In the genomic region with DNA sequence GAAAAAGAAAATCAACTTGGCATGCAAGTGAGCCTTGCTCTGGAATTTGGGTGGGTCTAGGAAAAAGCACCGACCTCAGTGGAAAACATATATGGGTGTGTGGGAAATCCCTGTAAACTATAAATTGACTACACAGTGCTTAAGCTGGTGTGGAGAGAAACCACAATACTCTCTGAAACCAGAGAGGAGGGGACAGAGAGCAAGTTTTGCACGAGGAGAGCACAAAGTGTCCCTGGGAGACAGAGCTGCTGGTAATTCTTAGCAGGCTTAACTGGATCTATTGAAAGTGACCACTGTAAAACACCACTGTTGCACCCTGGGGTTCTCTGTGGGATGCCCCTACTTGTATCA, we compare ENCODE assay signal across 14 cellular contexts. TPM values are rescaled to one million over a fixed set of nuclear protein-coding genes. Genes with fewer than 3 reads are reported as not detected.
DNase-seq lines count a peak whose midpoint lies in the region; ATAC-seq, FAIRE-seq and TF ChIP-seq lines count a peak whose summit lies in the region.
"Had no signal": no experiment of that assay in that cellular context is flagged by ENCODE, and none has a peak within 500 bp of the region (broad histone marks: within the 10 kb centered on the region; RNA-seq: fewer than 3 reads in every experiment).

No MANE protein-coding gene starts in this region.

- ATAC-seq in GM18520 (IDR thresholded peaks at IDR 0.05; ENCODE audit: unreplicated experiment) (peak; percentile 68), GM21526 (IDR thresholded peaks at IDR 0.05; ENCODE audit: low FRiP score, unreplicated experiment) (peak; percentile 58), HG03342 (IDR thresholded peaks at IDR 0.05; ENCODE audit: unreplicated experiment) (peak; percentile 74)
- ATAC-seq: HCT116, left ventricle myocardium superior had no signal

- H3K9ac ChIP-seq in kidney (ENCODE audit: low read length in 2 of 2), result no peak overlapping the region

- intact Hi-C loops in kidney (cut with DNase I), result no loop called here
- intact Hi-C loops in posterior vena cava (cut with DNase I), result no loop called here

- in situ Hi-C loops in brain microvascular endothelial cell (cut with HindIII; ENCODE audit: low pct_ligation_motif_present, low sequenced_read_pairs), result no loop called here

- DNase-seq in kidney (no peak), Peyer's patch (no peak), posterior vena cava (ENCODE audit: low spot score) (no peak), brain microvascular endothelial cell (no peak), kidney glomerular epithelial cell (lab: John Stamatoyannopoulos, UW) (no peak)
- DNase-seq: left ventricle myocardium superior, NCI-H146, spleen had no signal

- TF ChIP-seq CTCF in kidney (IDR thresholded peaks at IDR 0.05; ENCODE audit: borderline replicate concordance, extremely low read depth, insufficient read depth) (no peak), Peyer's patch (IDR thresholded peaks at IDR 0.05) (no peak), brain microvascular endothelial cell (IDR thresholded peaks at IDR 0.05; ENCODE audit: low read depth, low read length, missing control alignments) (no peak)

- FAIRE-seq in kidney (lab: Jason Lieb, UNC), result no peak
- FAIRE-seq: D721Med had no signal

- H3K9me3 ChIP-seq in kidney (ENCODE audit: control insufficient read depth in 1 of 2, low read length in 2 of 2), result no peaks in the 10 kb centered on the region
- no peaks in the 10 kb centered on the region for H3K9me3 ChIP-seq in Peyer's patch
- H3K9me3 ChIP-seq: spleen had no signal

- H3K4me1 ChIP-seq in kidney (ENCODE audit: control insufficient read depth in 1 of 2, insufficient read depth in 1 of 2, low read depth in 1 of 2, low read length in 2 of 2), result peaks cover 13 to 26% of the 10 kb centered on the region in 2 donors
- no peaks in the 10 kb centered on the region for H3K4me1 ChIP-seq in Peyer's patch

- H3K27ac ChIP-seq in kidney (ENCODE audit: low read depth in 2 of 2, low read length in 2 of 2) (peak overlapping the region; percentile 50 to 74), Peyer's patch (no peak overlapping the region), brain microvascular endothelial cell (no peak overlapping the region)

- H3K4me3 ChIP-seq in kidney (ENCODE audit: low read length in 2 of 2) (peak overlapping the region; percentile 5 to 7), Peyer's patch (no peak overlapping the region), brain microvascular endothelial cell (ENCODE audit: low read depth, low read length) (no peak overlapping the region)
- H3K4me3 ChIP-seq: spleen had no signal

- no peaks in the 10 kb centered on the region for H3K27me3 ChIP-seq in Peyer's patch
- no peaks in the 10 kb centered on the region for H3K27me3 ChIP-seq in brain microvascular endothelial cell (replicated peaks)

- TF ChIP-seq POLR2A in Peyer's patch (IDR thresholded peaks at IDR 0.05), result no peak

- H3K36me3 ChIP-seq in kidney (ENCODE audit: control insufficient read depth in 1 of 2, insufficient read depth in 2 of 2, low read length in 2 of 2), result peaks cover 0 to 9% of the 10 kb centered on the region in 2 donors
- H3K36me3 ChIP-seq in Peyer's patch, result no peaks in the 10 kb centered on the region
- H3K36me3 ChIP-seq in brain microvascular endothelial cell (replicated peaks), result no peaks in the 10 kb centered on the region
- H3K36me3 ChIP-seq: spleen had no signal

RNA-seq across cellular contexts. Expression of a gene that starts 12.8 kb away (rescaled TPM):
- total RNA-seq in kidney (142 TPM), Peyer's patch (1 to 10 TPM in 1 of 4 donors, not detected in 3; 5.8 TPM), posterior vena cava (1 to 10 TPM; 2.3 to 3.4 TPM)
- polyA plus RNA-seq in kidney (ENCODE audit: insufficient read depth, low read depth, low replicate concordance), result 102 TPM
- total RNA-seq: temporal lobe had no signal

Comparison
In these comparisons a context has a peak if more than half of its experiments do, and no peak if none do; other contexts are left out.
1. H3K27ac ChIP-seq: peak in kidney (2 of 2); none in Peyer's patch (0 of 4) and brain microvascular endothelial cell (single experiment).
2. H3K4me3 ChIP-seq: peak in kidney (2 of 2); none in Peyer's patch (0 of 4) and brain microvascular endothelial cell (single experiment).
3. RNA of a gene that starts 12.8 kb away (total RNA-seq): 142 TPM in kidney (single experiment); 2.3 to 3.4 TPM in posterior vena cava and 5.8 TPM in Peyer's patch; every median in the first group is over 10 times any median in the second.
4. Peak in every context shown above with its lines, with median percentiles within 50 percentile points of each other: ATAC-seq.